2 cellular contexts compared by ENCODE assay signal in the genomic region with DNA sequence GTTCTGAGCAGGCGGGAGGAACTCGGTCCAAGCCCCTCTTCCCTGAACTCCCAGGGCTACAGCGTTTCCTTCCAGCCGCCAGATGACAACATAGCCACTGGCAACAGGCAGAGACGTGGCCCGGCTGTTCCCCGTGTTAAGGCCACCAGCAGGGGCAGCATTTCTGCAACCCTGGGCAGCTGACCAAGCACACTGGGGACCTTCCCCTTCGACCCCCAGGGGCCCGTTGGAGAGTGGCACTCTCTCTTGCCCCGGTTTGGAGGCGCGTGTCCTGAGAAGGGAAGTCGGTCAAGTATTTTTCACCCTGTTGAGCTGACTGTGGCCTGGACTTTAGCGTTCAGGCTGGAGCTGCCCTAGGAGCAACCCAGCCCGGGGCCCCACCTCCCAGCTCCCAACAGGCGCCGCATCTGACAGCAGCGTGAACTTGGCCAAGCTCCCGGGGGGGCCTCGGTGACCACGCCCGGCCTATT.
TF ChIP-seq lines count a peak whose summit lies in the region.

No MANE protein-coding gene starts in this region.

TF ChIP-seq in H1, 55 proteins besides CTCF, POLR2A, EP300 and RAD21:
- peak; percentile 16; the same call in 1 of the 2 replicates for TF ChIP-seq JUND (IDR thresholded peaks at IDR 0.05; ENCODE audit: low read length)
- TF ChIP-seq, protein P1, sequence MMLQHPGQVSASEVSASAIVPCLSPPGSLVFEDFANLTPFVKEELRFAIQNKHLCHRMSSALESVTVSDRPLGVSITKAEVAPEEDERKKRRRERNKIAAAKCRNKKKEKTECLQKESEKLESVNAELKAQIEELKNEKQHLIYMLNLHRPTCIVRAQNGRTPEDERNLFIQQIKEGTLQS (IDR thresholded peaks at IDR 0.05; ENCODE audit: insufficient read depth, low read depth, low read length) = no peak
- no peak for TF ChIP-seq SP4 (IDR thresholded peaks at IDR 0.05; ENCODE audit: low read length)
- no peak for TF ChIP-seq SP2 (IDR thresholded peaks at IDR 0.05; ENCODE audit: low read length)
- TF ChIP-seq POU5F1 (IDR thresholded peaks at IDR 0.05; ENCODE audit: low read depth, low read length) = no peak
- peak; percentile 33 to 77; a peak in 2 of 4 replicates for TF ChIP-seq SIN3A (conservative IDR thresholded peaks at IDR 0.05 in 1 of 2, IDR thresholded peaks at IDR 0.05 in 1 of 2; ENCODE audit: low read depth in 1 of 2, low read length in 2 of 2)
- no peak for TF ChIP-seq SUZ12 (IDR thresholded peaks at IDR 0.05; ENCODE audit: low read length)
- TF ChIP-seq GABPA (IDR thresholded peaks at IDR 0.05; ENCODE audit: borderline replicate concordance, insufficient read depth, low read length) = peak; percentile 42; the same call in 1 of the 2 replicates
- TF ChIP-seq, protein P2, sequence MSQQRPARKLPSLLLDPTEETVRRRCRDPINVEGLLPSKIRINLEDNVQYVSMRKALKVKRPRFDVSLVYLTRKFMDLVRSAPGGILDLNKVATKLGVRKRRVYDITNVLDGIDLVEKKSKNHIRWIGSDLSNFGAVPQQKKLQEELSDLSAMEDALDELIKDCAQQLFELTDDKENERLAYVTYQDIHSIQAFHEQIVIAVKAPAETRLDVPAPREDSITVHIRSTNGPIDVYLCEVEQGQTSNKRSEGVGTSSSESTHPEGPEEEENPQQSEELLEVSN (IDR thresholded peaks at IDR 0.05) = peak; percentile 25; the same call in 1 of the 2 replicates
- no peak for TF ChIP-seq ZNF274 (IDR thresholded peaks at IDR 0.05; ENCODE audit: borderline replicate concordance, extremely low read depth, low read length)
- no peak for TF ChIP-seq SP1 (IDR thresholded peaks at IDR 0.05; ENCODE audit: low read depth, low read length)
- TF ChIP-seq YY1 (IDR thresholded peaks at IDR 0.05; ENCODE audit: low read depth, low read length) = 0 out of 2 replicates have a peak, but pooled peaks have one; percentile 15
- TF ChIP-seq CREB1 (IDR thresholded peaks at IDR 0.05) = peak; percentile 66
- TF ChIP-seq CEBPB (IDR thresholded peaks at IDR 0.05; ENCODE audit: low read depth, low read length) = 0 out of 2 replicates have a peak, but pooled peaks have one; percentile 3
- TF ChIP-seq SRF (IDR thresholded peaks at IDR 0.05; ENCODE audit: low read depth, low read length) = no peak
- TF ChIP-seq TEAD4 (IDR thresholded peaks at IDR 0.05; ENCODE audit: low read depth, low read length) = no peak
- TF ChIP-seq HDAC2 (IDR thresholded peaks at IDR 0.05; ENCODE audit: borderline replicate concordance in 1 of 2, low read depth in 2 of 2, low read length in 2 of 2) = 0 out of 4 replicates have a peak, but pooled peaks of 1 of the 2 experiments have one; percentile 18
- TF ChIP-seq KDM4A (IDR thresholded peaks at IDR 0.05; ENCODE audit: low read depth, low read length, severe bottlenecking) = no peak
- TF ChIP-seq, protein P3, sequence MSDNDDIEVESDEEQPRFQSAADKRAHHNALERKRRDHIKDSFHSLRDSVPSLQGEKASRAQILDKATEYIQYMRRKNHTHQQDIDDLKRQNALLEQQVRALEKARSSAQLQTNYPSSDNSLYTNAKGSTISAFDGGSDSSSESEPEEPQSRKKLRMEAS (IDR thresholded peaks at IDR 0.05) = peak; percentile 62
- TF ChIP-seq, protein P4, sequence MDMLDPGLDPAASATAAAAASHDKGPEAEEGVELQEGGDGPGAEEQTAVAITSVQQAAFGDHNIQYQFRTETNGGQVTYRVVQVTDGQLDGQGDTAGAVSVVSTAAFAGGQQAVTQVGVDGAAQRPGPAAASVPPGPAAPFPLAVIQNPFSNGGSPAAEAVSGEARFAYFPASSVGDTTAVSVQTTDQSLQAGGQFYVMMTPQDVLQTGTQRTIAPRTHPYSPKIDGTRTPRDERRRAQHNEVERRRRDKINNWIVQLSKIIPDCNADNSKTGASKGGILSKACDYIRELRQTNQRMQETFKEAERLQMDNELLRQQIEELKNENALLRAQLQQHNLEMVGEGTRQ (IDR thresholded peaks at IDR 0.05; ENCODE audit: low read length) = peak; percentile 32; the same call in 1 of the 2 replicates
TF ChIP-seq in H1: peak in this region for 10.

TF ChIP-seq in HepG2, 621 proteins besides CTCF, POLR2A, EP300 and RAD21 (continues in another document):
- TF ChIP-seq PAX8 (CRISPR knock-in tag; IDR thresholded peaks at IDR 0.05; ENCODE audit: borderline replicate concordance) (no peak), EZH2 (conservative IDR thresholded peaks at IDR 0.05; ENCODE audit: low read depth, low read length) (no peak), RNF2 (conservative IDR thresholded peaks at IDR 0.05; ENCODE audit: low read depth) (no peak; the same call in 1 of the 2 replicates), GLI4 (CRISPR knock-in tag; IDR thresholded peaks at IDR 0.05; ENCODE audit: borderline replicate concordance) (no peak), ZBTB42 (CRISPR knock-in tag; IDR thresholded peaks at IDR 0.05) (0 out of 2 replicates have a peak, but pooled peaks have one; percentile 60), ZSCAN12 (CRISPR knock-in tag; IDR thresholded peaks at IDR 0.05) (no peak), ZNF570 (CRISPR knock-in tag; IDR thresholded peaks at IDR 0.05; ENCODE audit: borderline replicate concordance) (no peak), ZMYM4 (CRISPR knock-in tag; IDR thresholded peaks at IDR 0.05) (peak; percentile 79), ZFP37 (CRISPR knock-in tag; IDR thresholded peaks at IDR 0.05; ENCODE audit: borderline replicate concordance) (no peak), YY1 (IDR thresholded peaks at IDR 0.05; ENCODE audit: insufficient read depth, insufficient replicate concordance, low read depth, low read length) (no peak), ZNF225 (CRISPR knock-in tag; IDR thresholded peaks at IDR 0.05) (0 out of 2 replicates have a peak, but pooled peaks have one; percentile 67), ZSCAN29 (CRISPR knock-in tag; conservative IDR thresholded peaks at IDR 0.05) (no peak), ZFP90 (CRISPR knock-in tag; IDR thresholded peaks at IDR 0.05; ENCODE audit: borderline replicate concordance) (no peak), FOXA1 (IDR thresholded peaks at IDR 0.05) (no peak), FOXA1 (CRISPR knock-in tag; IDR thresholded peaks at IDR 0.05) (no peak), MTA1 (CRISPR knock-in tag; IDR thresholded peaks at IDR 0.05; ENCODE audit: borderline replicate concordance) (peak; percentile 30; the same call in 1 of the 2 replicates), REPIN1 (CRISPR knock-in tag; IDR thresholded peaks at IDR 0.05; ENCODE audit: borderline replicate concordance, low read depth) (0 out of 2 replicates have a peak, but pooled peaks have one; percentile 31), ZNF619 (CRISPR knock-in tag; IDR thresholded peaks at IDR 0.05) (0 out of 2 replicates have a peak, but pooled peaks have one; percentile 67), ZNF20 (CRISPR knock-in tag; IDR thresholded peaks at IDR 0.05) (no peak), BRD4 (CRISPR knock-in tag; IDR thresholded peaks at IDR 0.05) (no peak)
- TF ChIP-seq, protein P5, sequence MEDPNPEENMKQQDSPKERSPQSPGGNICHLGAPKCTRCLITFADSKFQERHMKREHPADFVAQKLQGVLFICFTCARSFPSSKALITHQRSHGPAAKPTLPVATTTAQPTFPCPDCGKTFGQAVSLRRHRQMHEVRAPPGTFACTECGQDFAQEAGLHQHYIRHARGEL (CRISPR knock-in tag; IDR thresholded peaks at IDR 0.05) = no peak
- TF ChIP-seq, protein P6, sequence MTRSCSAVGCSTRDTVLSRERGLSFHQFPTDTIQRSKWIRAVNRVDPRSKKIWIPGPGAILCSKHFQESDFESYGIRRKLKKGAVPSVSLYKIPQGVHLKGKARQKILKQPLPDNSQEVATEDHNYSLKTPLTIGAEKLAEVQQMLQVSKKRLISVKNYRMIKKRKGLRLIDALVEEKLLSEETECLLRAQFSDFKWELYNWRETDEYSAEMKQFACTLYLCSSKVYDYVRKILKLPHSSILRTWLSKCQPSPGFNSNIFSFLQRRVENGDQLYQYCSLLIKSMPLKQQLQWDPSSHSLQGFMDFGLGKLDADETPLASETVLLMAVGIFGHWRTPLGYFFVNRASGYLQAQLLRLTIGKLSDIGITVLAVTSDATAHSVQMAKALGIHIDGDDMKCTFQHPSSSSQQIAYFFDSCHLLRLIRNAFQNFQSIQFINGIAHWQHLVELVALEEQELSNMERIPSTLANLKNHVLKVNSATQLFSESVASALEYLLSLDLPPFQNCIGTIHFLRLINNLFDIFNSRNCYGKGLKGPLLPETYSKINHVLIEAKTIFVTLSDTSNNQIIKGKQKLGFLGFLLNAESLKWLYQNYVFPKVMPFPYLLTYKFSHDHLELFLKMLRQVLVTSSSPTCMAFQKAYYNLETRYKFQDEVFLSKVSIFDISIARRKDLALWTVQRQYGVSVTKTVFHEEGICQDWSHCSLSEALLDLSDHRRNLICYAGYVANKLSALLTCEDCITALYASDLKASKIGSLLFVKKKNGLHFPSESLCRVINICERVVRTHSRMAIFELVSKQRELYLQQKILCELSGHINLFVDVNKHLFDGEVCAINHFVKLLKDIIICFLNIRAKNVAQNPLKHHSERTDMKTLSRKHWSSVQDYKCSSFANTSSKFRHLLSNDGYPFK (CRISPR knock-in tag; IDR thresholded peaks at IDR 0.05; ENCODE audit: borderline replicate concordance) = no peak
- TF ChIP-seq, protein P7, sequence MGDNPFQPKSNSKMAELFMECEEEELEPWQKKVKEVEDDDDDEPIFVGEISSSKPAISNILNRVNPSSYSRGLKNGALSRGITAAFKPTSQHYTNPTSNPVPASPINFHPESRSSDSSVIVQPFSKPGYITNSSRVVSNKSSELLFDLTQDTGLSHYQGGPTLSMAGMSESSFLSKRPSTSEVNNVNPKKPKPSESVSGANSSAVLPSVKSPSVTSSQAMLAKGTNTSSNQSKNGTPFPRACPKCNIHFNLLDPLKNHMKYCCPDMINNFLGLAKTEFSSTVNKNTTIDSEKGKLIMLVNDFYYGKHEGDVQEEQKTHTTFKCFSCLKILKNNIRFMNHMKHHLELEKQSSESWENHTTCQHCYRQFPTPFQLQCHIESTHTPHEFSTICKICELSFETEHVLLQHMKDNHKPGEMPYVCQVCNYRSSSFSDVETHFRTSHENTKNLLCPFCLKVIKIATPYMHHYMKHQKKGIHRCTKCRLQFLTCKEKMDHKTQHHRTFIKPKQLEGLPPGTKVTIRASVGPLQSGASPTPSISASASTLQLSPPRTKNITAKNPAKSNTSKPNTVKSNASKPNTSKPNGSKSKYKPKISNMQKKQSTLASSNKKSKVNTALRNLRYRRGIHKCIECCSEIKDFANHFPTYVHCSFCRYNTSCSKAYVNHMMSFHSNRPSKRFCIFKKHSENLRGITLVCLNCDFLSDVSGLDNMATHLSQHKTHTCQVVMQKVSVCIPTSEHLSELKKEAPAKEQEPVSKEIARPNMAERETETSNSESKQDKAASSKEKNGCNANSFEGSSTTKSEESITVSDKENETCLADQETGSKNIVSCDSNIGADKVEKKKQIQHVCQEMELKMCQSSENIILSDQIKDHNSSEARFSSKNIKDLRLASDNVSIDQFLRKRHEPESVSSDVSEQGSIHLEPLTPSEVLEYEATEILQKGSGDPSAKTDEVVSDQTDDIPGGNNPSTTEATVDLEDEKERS (CRISPR knock-in tag; IDR thresholded peaks at IDR 0.05) = no peak
- TF ChIP-seq, protein P8, sequence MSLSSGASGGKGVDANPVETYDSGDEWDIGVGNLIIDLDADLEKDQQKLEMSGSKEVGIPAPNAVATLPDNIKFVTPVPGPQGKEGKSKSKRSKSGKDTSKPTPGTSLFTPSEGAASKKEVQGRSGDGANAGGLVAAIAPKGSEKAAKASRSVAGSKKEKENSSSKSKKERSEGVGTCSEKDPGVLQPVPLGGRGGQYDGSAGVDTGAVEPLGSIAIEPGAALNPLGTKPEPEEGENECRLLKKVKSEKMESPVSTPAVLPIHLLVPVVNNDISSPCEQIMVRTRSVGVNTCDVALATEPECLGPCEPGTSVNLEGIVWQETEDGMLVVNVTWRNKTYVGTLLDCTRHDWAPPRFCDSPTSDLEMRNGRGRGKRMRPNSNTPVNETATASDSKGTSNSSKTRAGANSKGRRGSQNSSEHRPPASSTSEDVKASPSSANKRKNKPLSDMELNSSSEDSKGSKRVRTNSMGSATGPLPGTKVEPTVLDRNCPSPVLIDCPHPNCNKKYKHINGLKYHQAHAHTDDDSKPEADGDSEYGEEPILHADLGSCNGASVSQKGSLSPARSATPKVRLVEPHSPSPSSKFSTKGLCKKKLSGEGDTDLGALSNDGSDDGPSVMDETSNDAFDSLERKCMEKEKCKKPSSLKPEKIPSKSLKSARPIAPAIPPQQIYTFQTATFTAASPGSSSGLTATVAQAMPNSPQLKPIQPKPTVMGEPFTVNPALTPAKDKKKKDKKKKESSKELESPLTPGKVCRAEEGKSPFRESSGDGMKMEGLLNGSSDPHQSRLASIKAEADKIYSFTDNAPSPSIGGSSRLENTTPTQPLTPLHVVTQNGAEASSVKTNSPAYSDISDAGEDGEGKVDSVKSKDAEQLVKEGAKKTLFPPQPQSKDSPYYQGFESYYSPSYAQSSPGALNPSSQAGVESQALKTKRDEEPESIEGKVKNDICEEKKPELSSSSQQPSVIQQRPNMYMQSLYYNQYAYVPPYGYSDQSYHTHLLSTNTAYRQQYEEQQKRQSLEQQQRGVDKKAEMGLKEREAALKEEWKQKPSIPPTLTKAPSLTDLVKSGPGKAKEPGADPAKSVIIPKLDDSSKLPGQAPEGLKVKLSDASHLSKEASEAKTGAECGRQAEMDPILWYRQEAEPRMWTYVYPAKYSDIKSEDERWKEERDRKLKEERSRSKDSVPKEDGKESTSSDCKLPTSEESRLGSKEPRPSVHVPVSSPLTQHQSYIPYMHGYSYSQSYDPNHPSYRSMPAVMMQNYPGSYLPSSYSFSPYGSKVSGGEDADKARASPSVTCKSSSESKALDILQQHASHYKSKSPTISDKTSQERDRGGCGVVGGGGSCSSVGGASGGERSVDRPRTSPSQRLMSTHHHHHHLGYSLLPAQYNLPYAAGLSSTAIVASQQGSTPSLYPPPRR (CRISPR knock-in tag; IDR thresholded peaks at IDR 0.05; ENCODE audit: borderline replicate concordance) = 0 out of 2 replicates have a peak, but pooled peaks have one; percentile 15
- TF ChIP-seq, protein P9, sequence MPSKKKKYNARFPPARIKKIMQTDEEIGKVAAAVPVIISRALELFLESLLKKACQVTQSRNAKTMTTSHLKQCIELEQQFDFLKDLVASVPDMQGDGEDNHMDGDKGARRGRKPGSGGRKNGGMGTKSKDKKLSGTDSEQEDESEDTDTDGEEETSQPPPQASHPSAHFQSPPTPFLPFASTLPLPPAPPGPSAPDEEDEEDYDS (CRISPR knock-in tag; IDR thresholded peaks at IDR 0.05) = peak; percentile 15; the same call in 1 of the 2 replicates
- TF ChIP-seq, protein P10, sequence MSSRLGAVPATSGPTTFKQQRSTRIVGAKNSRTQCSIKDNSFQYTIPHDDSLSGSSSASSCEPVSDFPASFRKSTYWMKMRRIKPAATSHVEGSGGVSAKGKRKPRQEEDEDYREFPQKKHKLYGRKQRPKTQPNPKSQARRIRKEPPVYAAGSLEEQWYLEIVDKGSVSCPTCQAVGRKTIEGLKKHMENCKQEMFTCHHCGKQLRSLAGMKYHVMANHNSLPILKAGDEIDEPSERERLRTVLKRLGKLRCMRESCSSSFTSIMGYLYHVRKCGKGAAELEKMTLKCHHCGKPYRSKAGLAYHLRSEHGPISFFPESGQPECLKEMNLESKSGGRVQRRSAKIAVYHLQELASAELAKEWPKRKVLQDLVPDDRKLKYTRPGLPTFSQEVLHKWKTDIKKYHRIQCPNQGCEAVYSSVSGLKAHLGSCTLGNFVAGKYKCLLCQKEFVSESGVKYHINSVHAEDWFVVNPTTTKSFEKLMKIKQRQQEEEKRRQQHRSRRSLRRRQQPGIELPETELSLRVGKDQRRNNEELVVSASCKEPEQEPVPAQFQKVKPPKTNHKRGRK (CRISPR knock-in tag; IDR thresholded peaks at IDR 0.05) = 0 out of 2 replicates have a peak, but pooled peaks have one; percentile 35
